Comparison of ENCODE assay signal across 30 cellular contexts in genomic region chrX:25130619-25131018, GRCh38.
"Had no signal": no experiment of that assay in that cellular context is flagged by ENCODE, and none has a peak within 500 bp of the region (broad histone marks: within the 10 kb centered on the region; RNA-seq: fewer than 3 reads in every experiment).

No MANE protein-coding gene starts in this region.

- H3K27me3 ChIP-seq: body of pancreas, esophagus muscularis mucosa, foreskin keratinocyte, gastrocnemius medialis had no signal

- H3K27me3 Mint-ChIP-seq: activated B cell treated with CpG ODN at 0.5 μM for 24 hours had no signal

- H3K9me3 Mint-ChIP-seq: activated B cell treated with CpG ODN at 0.5 μM for 24 hours; activated CD8-positive, alpha-beta T cell treated with anti-CD3 and anti-CD28 coated beads for 36 hours; activated T-cell treated with anti-CD3 and anti-CD28 coated beads, Interleukin-2, amount 50 U/mL, for 4 hours; activated T-helper 17 cell treated with anti-CD3 and anti-CD28 coated beads, Interleukin-2, amount 50 U/mL, for 72 hours; effector memory CD8-positive, alpha-beta T cell; T-cell; T-helper 2 cell treated with Interferon-gamma antibody and Interleukin-4, amounts not matched to agents 5 μg/mL and 100 μg/mL, for 36 hours had no signal

- H3K4me3 Mint-ChIP-seq: activated B cell treated with CpG ODN at 0.5 μM for 24 hours; activated CD8-positive, alpha-beta T cell treated with anti-CD3 and anti-CD28 coated beads for 36 hours; activated naive CD8-positive, alpha-beta T cell; activated T-cell treated with anti-CD3 and anti-CD28 coated beads, Interleukin-2, amount 50 U/mL, for 4 hours; activated T-helper 17 cell treated with anti-CD3 and anti-CD28 coated beads, Interleukin-2, amount 50 U/mL, for 72 hours; effector memory CD8-positive, alpha-beta T cell; T-cell; T-helper 17 cell; T-helper 2 cell treated with Interferon-gamma antibody and Interleukin-4, amounts not matched to agents 5 μg/mL and 100 μg/mL, for 36 hours had no signal

- H3K4me3 ChIP-seq: body of pancreas, esophagus muscularis mucosa, gastrocnemius medialis, heart right ventricle had no signal

- H3K27ac ChIP-seq: body of pancreas, esophagus muscularis mucosa, foreskin keratinocyte, gastrocnemius medialis, heart right ventricle, VCaP had no signal

- H3K36me3 Mint-ChIP-seq: activated naive CD8-positive, alpha-beta T cell; T-cell had no signal

- H3K36me3 ChIP-seq: esophagus muscularis mucosa, gastrocnemius medialis, heart right ventricle had no signal

- DNase-seq: activated B cell treated with CpG ODN at 0.5 μM for 24 hours; activated CD4-positive, alpha-beta T cell treated with anti-CD3 and anti-CD28 coated beads for 48 hours; activated CD4-positive, alpha-beta T cell treated with anti-CD3 and anti-CD28 coated beads, Interleukin-2, amount 50 U/mL, for 1 hour; activated CD4-positive, alpha-beta T cell treated with anti-CD3 and anti-CD28 coated beads, Interleukin-2, amount 50 U/mL, for 48 hours; activated CD8-positive, alpha-beta memory T cell treated with anti-CD3 and anti-CD28 coated beads for 24 hours; activated CD8-positive, alpha-beta T cell treated with anti-CD3 and anti-CD28 coated beads for 36 hours; activated effector memory CD4-positive, alpha-beta T cell treated with Interleukin-2 at 50 U/mL for 16 hours; activated gamma-delta T cell treated with Interleukin-2 at 50 U/mL for 16 hours; activated naive CD4-positive, alpha-beta T cell treated with anti-CD3 and anti-CD28 coated beads, Interleukin-2, amount 50 U/mL, for 16 hours; activated naive CD4-positive, alpha-beta T cell treated with Interleukin-2 at 50 U/mL for 16 hours; activated T-cell treated with anti-CD3 and anti-CD28 coated beads, Interleukin-2, amount 50 U/mL, for 4 hours; amniotic stem cell; anterior cingulate cortex; body of pancreas; caudate nucleus; cortex of kidney; dermis blood vessel endothelial cell; effector CD4-positive, alpha-beta T cell; effector memory CD8-positive, alpha-beta T cell; erythroblast; gastrocnemius medialis; heart right ventricle; T-cell; T-helper 17 cell had no signal

- H3K4me1 Mint-ChIP-seq: activated B cell treated with CpG ODN at 0.5 μM for 24 hours; activated T-helper 17 cell treated with anti-CD3 and anti-CD28 coated beads, Interleukin-2, amount 50 U/mL, for 72 hours; T-cell had no signal

- H3K4me1 ChIP-seq: body of pancreas, esophagus muscularis mucosa, foreskin keratinocyte, gastrocnemius medialis, heart right ventricle had no signal

- H3K9me3 ChIP-seq: body of pancreas, esophagus muscularis mucosa, gastrocnemius medialis, heart right ventricle had no signal

- H3K27ac Mint-ChIP-seq: activated B cell treated with CpG ODN at 0.5 μM for 24 hours; activated CD8-positive, alpha-beta T cell treated with anti-CD3 and anti-CD28 coated beads for 36 hours; activated naive CD8-positive, alpha-beta T cell; activated T-helper 17 cell treated with anti-CD3 and anti-CD28 coated beads, Interleukin-2, amount 50 U/mL, for 72 hours; effector memory CD8-positive, alpha-beta T cell; T-cell; T-helper 17 cell; T-helper 2 cell treated with Interferon-gamma antibody and Interleukin-4, amounts not matched to agents 5 μg/mL and 100 μg/mL, for 36 hours had no signal
